In the genomic region with DNA sequence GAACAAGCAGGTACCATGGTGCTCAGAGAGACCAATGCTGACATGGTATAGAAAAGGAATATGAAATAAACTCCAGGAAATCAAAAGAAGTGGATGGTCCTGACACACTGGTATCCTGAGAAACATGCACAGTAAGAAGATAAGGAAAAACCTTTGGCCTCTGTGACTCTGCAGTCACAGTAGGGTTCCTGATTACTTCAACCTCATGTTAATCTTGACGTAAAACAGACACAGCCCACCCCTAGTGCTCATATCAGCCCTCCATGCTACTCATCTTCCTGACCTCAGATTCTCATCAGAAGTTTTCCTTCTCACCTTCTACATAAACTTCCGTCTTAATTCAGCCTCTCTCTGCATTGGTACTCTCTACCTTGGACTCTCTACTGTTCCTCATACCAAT, we compare ENCODE assay signal across 26 cellular contexts.
"Had no signal": no experiment of that assay in that cellular context is flagged by ENCODE, and none has a peak within 500 bp of the region (broad histone marks: within the 10 kb centered on the region; RNA-seq: fewer than 3 reads in every experiment).

No MANE protein-coding gene starts in this region.

- H3K36me3 ChIP-seq: brain microvascular endothelial cell, esophagus muscularis mucosa, gastrocnemius medialis, heart left ventricle had no signal

- H3K27me3 ChIP-seq: brain microvascular endothelial cell, esophagus muscularis mucosa, foreskin keratinocyte, gastrocnemius medialis, heart left ventricle had no signal

- H3K27ac ChIP-seq: brain microvascular endothelial cell, coronary artery, dorsolateral prefrontal cortex, esophagus muscularis mucosa, foreskin keratinocyte, gastrocnemius medialis, heart left ventricle had no signal

- DNase-seq: activated CD4-positive, alpha-beta memory T cell treated with anti-CD3 and anti-CD28 coated beads, Interleukin-2, amount 10 ng/mL, durations not matched to agents 7 days and 5 days; activated CD4-positive, alpha-beta T cell treated with anti-CD3 and anti-CD28 coated beads for 36 hours; activated CD4-positive, alpha-beta T cell treated with anti-CD3 and anti-CD28 coated beads, Interleukin-2, amount 10 ng/mL, durations not matched to agents 24 days and 14 days; activated CD4-positive, CD25-positive, alpha-beta regulatory T cell; activated CD4-positive, CD25-positive, alpha-beta regulatory T cell treated with anti-CD3 and anti-CD28 coated beads, Interleukin-2, amount 50 U/mL, for 72 hours; activated CD8-positive, alpha-beta memory T cell treated with anti-CD3 and anti-CD28 coated beads, Interleukin-2, amount 50 U/mL, for 48 hours; activated gamma-delta T cell; activated naive CD4-positive, alpha-beta T cell treated with anti-CD3 and anti-CD28 coated beads, Interleukin-2, amount 50 U/mL, for 16 hours; activated naive CD4-positive, alpha-beta T cell treated with Interleukin-2 at 50 U/mL for 16 hours; activated T-cell treated with anti-CD3 and anti-CD28 coated beads for 4 hours; activated T-cell treated with anti-CD3 and anti-CD28 coated beads, Interleukin-2, amount 50 U/mL, for 24 hours; activated T-cell treated with anti-CD3 and anti-CD28 coated beads, Interleukin-2, amount 50 U/mL, for 72 hours; amniotic stem cell; anterior cingulate cortex; brain microvascular endothelial cell; dorsolateral prefrontal cortex; effector memory CD4-positive, alpha-beta T cell; erythroblast; foreskin keratinocyte; gastrocnemius medialis; glutamatergic neuron; heart left ventricle; T-helper 1 cell; T-helper 2 cell had no signal

- ATAC-seq: activated CD4-positive, alpha-beta T cell treated with anti-CD3 and anti-CD28 coated beads for 36 hours; activated T-cell treated with anti-CD3 and anti-CD28 coated beads, Interleukin-2, amount 50 U/mL, for 72 hours; foreskin keratinocyte; gastrocnemius medialis; heart left ventricle had no signal

- H3K9me3 ChIP-seq: esophagus muscularis mucosa, gastrocnemius medialis had no signal

- H3K4me1 ChIP-seq: esophagus muscularis mucosa, foreskin keratinocyte, gastrocnemius medialis, heart left ventricle had no signal

- H3K4me3 ChIP-seq: coronary artery, dorsolateral prefrontal cortex, esophagus muscularis mucosa, gastrocnemius medialis, heart left ventricle had no signal
